Comparison of ENCODE assay signal across 11 cellular contexts in the genomic region with DNA sequence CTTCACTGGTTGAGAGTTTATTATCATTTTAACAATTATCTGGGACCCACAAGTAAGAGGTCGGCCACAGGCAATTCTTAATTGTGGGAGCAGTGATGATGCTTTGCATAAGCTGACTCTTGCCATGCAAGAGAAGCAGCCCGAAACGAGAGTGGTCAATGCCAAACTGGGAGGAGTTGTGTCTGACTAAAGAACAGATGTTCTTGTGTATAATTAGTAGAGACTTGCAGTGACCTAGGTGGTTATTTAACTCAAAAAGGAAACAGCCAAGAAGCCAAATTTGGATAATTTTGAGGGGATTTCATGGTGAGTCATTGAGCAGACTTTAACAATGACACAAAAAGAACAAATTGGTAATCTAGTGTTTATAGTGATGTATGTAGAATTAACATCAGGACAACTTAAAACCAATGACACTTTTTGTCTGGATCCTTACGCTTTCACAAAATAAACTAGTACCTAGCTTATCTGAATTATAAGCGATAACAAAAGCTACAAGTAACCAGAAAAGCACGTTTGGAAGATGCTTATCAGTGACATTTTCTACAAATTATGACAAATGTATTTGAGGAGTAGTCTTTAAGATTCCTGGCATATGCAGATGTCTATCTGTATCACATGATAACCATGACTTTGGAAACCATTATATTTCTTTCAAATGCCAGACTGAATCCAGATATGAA.
DNase-seq lines count a peak whose midpoint lies in the region; ATAC-seq, FAIRE-seq and TF ChIP-seq lines count a peak whose summit lies in the region.
"Had no signal": no experiment of that assay in that cellular context is flagged by ENCODE, and none has a peak within 500 bp of the region (broad histone marks: within the 10 kb centered on the region; RNA-seq: fewer than 3 reads in every experiment).

No MANE protein-coding gene starts in this region.

- H3K27ac ChIP-seq in GM12878 (ENCODE audit: control insufficient read depth, insufficient read depth) (peak overlapping the region; percentile 66), right cardiac atrium (ENCODE audit: low read length) (no peak overlapping the region), HepG2 (ENCODE audit: extremely low read length, insufficient read depth, low read length) (no peak overlapping the region), PC-3 (ENCODE audit: low read length) (no peak overlapping the region)
- H3K27ac ChIP-seq: gastrocnemius medialis had no signal

- intact Hi-C loops in GM12878 (cut with micrococcal nuclease; ENCODE audit: unreplicated experiment), result loop anchor here (1.0 to 10.0 kb wide), 7 partner anchors 117 to 535 kb away; a partner anchor contains a TSS
- intact Hi-C loops in right cardiac atrium (cut with DNase I), result no loop called here
- intact Hi-C loops in HepG2 (cut with micrococcal nuclease; ENCODE audit: unreplicated experiment), result no loop called here
- intact Hi-C loops in PC-3 (cut with micrococcal nuclease), result no loop called here

- POLR2A ChIA-PET in GM12878 (lab: Charles Lee), result interaction anchor here (0.8 to 2.2 kb wide), 13 partner anchors 117 to 623 kb away, joined by 3 to 11 read pairs (median 4); a partner anchor contains a TSS
- POLR2A ChIA-PET in HepG2 (lab: Yijun Ruan, JAX), result no interaction called here
- POLR2A ChIA-PET in PC-3 (lab: Charles Lee; ENCODE audit: unreplicated experiment), result no interaction called here

- H2AFZ ChIP-seq in GM12878 (ENCODE audit: control insufficient read depth, low read depth, low read length) (no peak overlapping the region; the same call in 1 of the 2 replicates), HepG2 (ENCODE audit: low read length) (no peak overlapping the region), PC-3 (ENCODE audit: low read length) (no peak overlapping the region)

- H3K9me2 ChIP-seq in PC-3 (replicated peaks; ENCODE audit: low read length), result no peaks in the 10 kb centered on the region

- TF ChIP-seq EP300 in GM12878 (IDR thresholded peaks at IDR 0.05; ENCODE audit: borderline replicate concordance in 1 of 2, control insufficient read depth in 1 of 2, low read depth in 2 of 2, low read length in 2 of 2), result peak; percentile 96 to 97
- no peak for TF ChIP-seq EP300 in HepG2 (IDR thresholded peaks at IDR 0.05; ENCODE audit: low read depth in 2 of 2, low read length in 2 of 2)
- TF ChIP-seq EP300 in HepG2 (CRISPR knock-in tag; IDR thresholded peaks at IDR 0.05; ENCODE audit: borderline replicate concordance), result no peak

- no peak for TF ChIP-seq POLR2A in GM12878 (IDR thresholded peaks at IDR 0.05; ENCODE audit: low read depth, low read length)
- TF ChIP-seq POLR2A in HepG2 (IDR thresholded peaks at IDR 0.05; ENCODE audit: insufficient read depth in 1 of 2, low read depth in 2 of 2, low read length in 2 of 2), result no peak

- ATAC-seq in GM18858 (IDR thresholded peaks at IDR 0.05; ENCODE audit: unreplicated experiment), result peak; percentile 88
- peak; percentile 63 for ATAC-seq in GM21576 (IDR thresholded peaks at IDR 0.05; ENCODE audit: unreplicated experiment)
- peak; percentile 68 for ATAC-seq in HG03139 (IDR thresholded peaks at IDR 0.05; ENCODE audit: unreplicated experiment)
- peak; percentile 93 for ATAC-seq in GM12878
- no peak for ATAC-seq in right cardiac atrium
- no peak for ATAC-seq in HepG2
- ATAC-seq in PC-3, result no peak
- ATAC-seq: gastrocnemius medialis had no signal

- H3F3A ChIP-seq in PC-3 (ENCODE audit: low read length, unreplicated experiment), result no peaks in the 10 kb centered on the region

- H3K9me3 ChIP-seq in GM12878 (replicated peaks; ENCODE audit: control insufficient read depth, insufficient read depth, low read length) (no peaks in the 10 kb centered on the region; the same call in 2 of the 3 replicates), right cardiac atrium (ENCODE audit: control insufficient read depth, low read length) (no peaks in the 10 kb centered on the region), HepG2 (ENCODE audit: low read length) (peaks cover 5% of the 10 kb centered on the region; the same call in 1 of the 2 replicates), PC-3 (ENCODE audit: low read length) (peaks cover 39% of the 10 kb centered on the region)
- H3K9me3 ChIP-seq: gastrocnemius medialis had no signal

- H3K27me3 ChIP-seq in GM12878 (replicated peaks in 1 of 2; ENCODE audit: control insufficient read depth in 2 of 2, insufficient read depth in 2 of 2, low read length in 1 of 2), result no peaks in the 10 kb centered on the region
- no peaks in the 10 kb centered on the region for H3K27me3 ChIP-seq in right cardiac atrium (ENCODE audit: control insufficient read depth, insufficient read depth)
- H3K27me3 ChIP-seq in HepG2 (ENCODE audit: control insufficient read depth in 1 of 2, insufficient read depth in 2 of 2, low read length in 2 of 2), result no peaks in the 10 kb centered on the region
- no peaks in the 10 kb centered on the region for H3K27me3 ChIP-seq in PC-3 (ENCODE audit: low read length)
- H3K27me3 ChIP-seq: gastrocnemius medialis had no signal

- RAD21 ChIA-PET in GM12878 (lab: Charles Lee; ENCODE audit: unreplicated experiment), result interaction anchor here (0.6 to 5.4 kb wide), 30 partner anchors 24 to 600 kb away, joined by 3 to 39 read pairs (median 5); a partner anchor contains a TSS

- SMC1A ChIA-PET in GM12878 (lab: Charles Lee; ENCODE audit: uncharacterized antibody, unreplicated experiment), result interaction anchor here (0.7 to 4.1 kb wide), 41 partner anchors 9 to 1015 kb away, joined by 3 to 33 read pairs (median 5); no protein-coding TSS in a partner anchor

- FAIRE-seq in GM12878 (lab: Jason Lieb, UNC), result peak; percentile 74
- no peak for FAIRE-seq in HepG2 (lab: Jason Lieb, UNC)
- FAIRE-seq: H54 had no signal

- H3K79me2 ChIP-seq in GM12878 (ENCODE audit: control insufficient read depth, insufficient read depth, low read length), result no peaks in the 10 kb centered on the region
- H3K79me2 ChIP-seq in HepG2 (ENCODE audit: insufficient read depth, low read length), result no peaks in the 10 kb centered on the region
- no peaks in the 10 kb centered on the region for H3K79me2 ChIP-seq in PC-3 (ENCODE audit: low read length)

- 0% methylated on average over 6 of the region's 6 CpGs for WGBS in GM12878 (ENCODE audit: insufficient coverage, insufficient replicate concordance, low lambda C conversion rate, missing lambda C conversion rate)
- WGBS in right cardiac atrium, result 51% methylated on average over 6 of the region's 6 CpGs
- 13% methylated on average over 6 of the region's 6 CpGs for WGBS in HepG2 (ENCODE audit: low lambda C conversion rate)

- BruUV-seq in GM12878 (replicated peaks; lab: Mats Ljungman, UMichigan) (no TSS peak), HepG2 (replicated peaks; lab: Mats Ljungman, UMichigan) (no TSS peak), PC-3 (replicated peaks; lab: Mats Ljungman, UMichigan) (no TSS peak)

- H3K4me1 ChIP-seq in GM12878 (ENCODE audit: control insufficient read depth, insufficient read depth, low read length) (peaks cover 3% of the 10 kb centered on the region), right cardiac atrium (ENCODE audit: control insufficient read depth, insufficient read depth, low read length) (no peaks in the 10 kb centered on the region), HepG2 (ENCODE audit: insufficient read depth, low read length) (no peaks in the 10 kb centered on the region), PC-3 (ENCODE audit: insufficient read depth, low read length) (no peaks in the 10 kb centered on the region)
- H3K4me1 ChIP-seq: gastrocnemius medialis had no signal

- no peak overlapping the region for H3K9ac ChIP-seq in GM12878 (ENCODE audit: control insufficient read depth, insufficient read depth, low read length)
- no peak overlapping the region for H3K9ac ChIP-seq in HepG2 (ENCODE audit: insufficient read depth, low read depth, low read length)
- no peak overlapping the region for H3K9ac ChIP-seq in PC-3 (ENCODE audit: low read length)

- TF ChIP-seq RAD21 in GM12878 (IDR thresholded peaks at IDR 0.05; ENCODE audit: insufficient read depth, low read depth, low read length) (no peak), HepG2 (CRISPR knock-in tag; IDR thresholded peaks at IDR 0.05) (no peak)

- H3K4me2 ChIP-seq in GM12878 (ENCODE audit: control insufficient read depth, insufficient read depth) (peak overlapping the region; percentile 30; the same call in 1 of the 2 replicates), HepG2 (ENCODE audit: low read depth, low read length) (no peak overlapping the region), PC-3 (ENCODE audit: low read length) (no peak overlapping the region)

- peak; percentile 97 for DNase-seq in GM12878 (ENCODE audit: low read depth, low spot score)
- DNase-seq in right cardiac atrium, result no peak
- no peak for DNase-seq in HepG2 (ENCODE audit: low spot score)
- DNase-seq in PC-3, result no peak
- DNase-seq in OCI-M1 (lab: John Stamatoyannopoulos, UW), result no peak
- DNase-seq: gastrocnemius medialis, retina had no signal

- H3K36me3 ChIP-seq in GM12878 (ENCODE audit: control insufficient read depth in 2 of 2, insufficient read depth in 2 of 2, low read length in 1 of 2), result no peaks in the 10 kb centered on the region
- no peaks in the 10 kb centered on the region for H3K36me3 ChIP-seq in HepG2 (replicated peaks in 1 of 2; ENCODE audit: control insufficient read depth in 1 of 2, insufficient read depth in 2 of 2, low read length in 2 of 2)
- no peaks in the 10 kb centered on the region for H3K36me3 ChIP-seq in PC-3 (ENCODE audit: low read depth, low read length)
- H3K36me3 ChIP-seq: gastrocnemius medialis had no signal

- no peak for TF ChIP-seq CTCF in GM12878 (IDR thresholded peaks at IDR 0.05 in 2 of 3, conservative IDR thresholded peaks at IDR 0.05 in 1 of 3; ENCODE audit: control insufficient read depth in 2 of 3, extremely low read depth in 1 of 3, insufficient read depth in 1 of 3, low read depth in 3 of 3, low read length in 3 of 3)
- TF ChIP-seq CTCF in HepG2 (CRISPR knock-in tag; IDR thresholded peaks at IDR 0.05), result no peak
- TF ChIP-seq CTCF in PC-3 (conservative IDR thresholded peaks at IDR 0.05; ENCODE audit: low read depth, low read length), result no peak

- H4K20me1 ChIP-seq in GM12878 (ENCODE audit: control insufficient read depth, insufficient read depth) (no peaks in the 10 kb centered on the region), HepG2 (ENCODE audit: insufficient read depth, low read length) (no peaks in the 10 kb centered on the region), PC-3 (ENCODE audit: low read length) (no peaks in the 10 kb centered on the region)

- in situ Hi-C loops in GM12878 (cut with MboI) (no loop called here), HepG2 (cut with HindIII; ENCODE audit: extremely low pct_ligation_motif_present, low pct_unique_long_range_greater_than_20kb) (loop anchor here (25.0 kb wide), 1 partner anchor 98 kb away; no protein-coding TSS in a partner anchor)

- CTCF ChIA-PET in GM12878 (lab: Yijun Ruan, JAX), result interaction anchor here (1.0 to 3.2 kb wide), 14 partner anchors 40 to 532 kb away, joined by 3 to 15 read pairs (median 4); no protein-coding TSS in a partner anchor
- CTCF ChIA-PET in HepG2 (lab: Yijun Ruan, JAX; ENCODE audit: low intra/inter-chr PET ratio, low total read pairs), result no interaction called here
- CTCF ChIA-PET in PC-3 (lab: Charles Lee), result no interaction called here

- H3K4me3 ChIP-seq in GM12878, result no peak overlapping the region
- no peak overlapping the region for H3K4me3 ChIP-seq in right cardiac atrium (ENCODE audit: low read length)
- H3K4me3 ChIP-seq in HepG2 (replicated peaks in 1 of 3; ENCODE audit: insufficient read depth in 1 of 3, low read depth in 2 of 3, low read length in 3 of 3), result no peak overlapping the region
- no peak overlapping the region for H3K4me3 ChIP-seq in PC-3 (ENCODE audit: low read length)
- H3K4me3 ChIP-seq: gastrocnemius medialis had no signal

Comparison
In these comparisons a context has a peak if more than half of its experiments do, and no peak if none do; other contexts are left out.
1. ATAC-seq: peak in GM18858 (single experiment), GM21576 (single experiment), HG03139 (single experiment) and GM12878 (single experiment); none in right cardiac atrium (0 of 2), HepG2 (single experiment) and PC-3 (single experiment).